ENCODE assay signal across 11 cellular contexts in the genomic region with DNA sequence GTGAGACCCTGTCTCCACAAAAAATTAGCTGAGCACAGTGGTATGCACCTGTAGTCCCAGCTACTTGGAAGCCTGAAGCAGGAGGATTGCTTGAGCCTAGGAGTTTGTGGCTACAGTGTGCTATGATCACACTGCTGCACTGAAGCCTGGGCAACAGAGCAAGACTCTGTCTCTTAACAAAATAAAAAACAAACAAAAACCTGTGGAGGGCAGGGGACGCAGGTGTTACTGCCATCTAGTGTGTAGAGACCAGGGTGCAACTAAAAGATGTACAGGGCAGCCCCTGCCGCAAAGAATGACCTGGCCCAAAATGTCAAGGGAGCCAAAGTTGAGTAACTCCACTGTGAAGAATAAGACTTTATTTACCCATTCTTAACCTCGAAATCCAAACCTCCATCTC. TPM values are rescaled to one million over a fixed set of nuclear protein-coding genes. Genes with fewer than 3 reads are reported as not detected.
DNase-seq lines count a peak whose midpoint lies in the region; ATAC-seq, FAIRE-seq and TF ChIP-seq lines count a peak whose summit lies in the region.
"Had no signal": no experiment of that assay in that cellular context is flagged by ENCODE, and none has a peak within 500 bp of the region (broad histone marks: within the 10 kb centered on the region; RNA-seq: fewer than 3 reads in every experiment).

No MANE protein-coding gene starts in this region.

- WGBS in endodermal cell (ENCODE audit: insufficient coverage in 1 of 2, insufficient read length in 1 of 2), 2 experiments: 81% methylated on average over 3 of the region's 3 CpGs; no CpG with 5 or more reads in 1 of the 2 experiments
- WGBS in small intestine, 3 donors: 73 to 94% (median 82%) methylated on average over 3 of the region's 3 CpGs

- no peaks in the 10 kb centered on the region for H3K36me3 Mint-ChIP-seq in activated naive CD4-positive, alpha-beta T cell treated with anti-CD3 and anti-CD28 coated beads for 36 hours (ENCODE audit: low read depth)
- no peaks in the 10 kb centered on the region for H3K36me3 Mint-ChIP-seq in endodermal cell (ENCODE audit: low read depth)

- ATAC-seq in GM19467 (IDR thresholded peaks at IDR 0.05; ENCODE audit: unreplicated experiment): no peak
- no peak for ATAC-seq in GM21576 (IDR thresholded peaks at IDR 0.05; ENCODE audit: unreplicated experiment)
- no peak for ATAC-seq in GM18505 (IDR thresholded peaks at IDR 0.05; ENCODE audit: unreplicated experiment)

- no peak overlapping the region for H3K27ac Mint-ChIP-seq in activated naive CD4-positive, alpha-beta T cell treated with anti-CD3 and anti-CD28 coated beads for 36 hours
- no peak overlapping the region for H3K27ac Mint-ChIP-seq in endodermal cell

- CTCF ChIA-PET in activated naive CD4-positive, alpha-beta T cell treated with anti-CD3 and anti-CD28 coated beads for 36 hours (lab: Charles Lee): interaction anchor here (1.6 kb wide), 1 partner anchor 317 kb away, joined by 4 read pairs; no protein-coding TSS in a partner anchor

- H3K9me3 Mint-ChIP-seq in activated naive CD4-positive, alpha-beta T cell treated with anti-CD3 and anti-CD28 coated beads for 36 hours: peaks cover 3% of the 10 kb centered on the region
- H3K9me3 Mint-ChIP-seq in endodermal cell: peaks cover 3% of the 10 kb centered on the region

- no peaks in the 10 kb centered on the region for H3K27me3 Mint-ChIP-seq in activated naive CD4-positive, alpha-beta T cell treated with anti-CD3 and anti-CD28 coated beads for 36 hours (ENCODE audit: low read depth)
- H3K27me3 Mint-ChIP-seq in endodermal cell (ENCODE audit: insufficient read depth): no peaks in the 10 kb centered on the region

- TF ChIP-seq CTCF in endodermal cell (conservative IDR thresholded peaks at IDR 0.05): peak; percentile 66

- no peak overlapping the region for H3K4me3 ChIP-seq in endodermal cell (ENCODE audit: low read length)
- H3K4me3 ChIP-seq in small intestine (ENCODE audit: low read depth in 1 of 2, low read length in 2 of 2): no peak overlapping the region

- no peak for TF ChIP-seq POLR2A in GM18505 (IDR thresholded peaks at IDR 0.05; ENCODE audit: borderline replicate concordance, extremely low read depth, insufficient read depth, insufficient read length)

- no peak overlapping the region for H3K4me3 Mint-ChIP-seq in activated naive CD4-positive, alpha-beta T cell treated with anti-CD3 and anti-CD28 coated beads for 36 hours
- H3K4me3 Mint-ChIP-seq in endodermal cell: no peak overlapping the region

- H3K4me1 Mint-ChIP-seq in activated naive CD4-positive, alpha-beta T cell treated with anti-CD3 and anti-CD28 coated beads for 36 hours (ENCODE audit: low read depth): no peaks in the 10 kb centered on the region
- no peaks in the 10 kb centered on the region for H3K4me1 Mint-ChIP-seq in endodermal cell

- H3K4me1 ChIP-seq in endodermal cell (ENCODE audit: control insufficient read depth, insufficient read depth, low read length) (no peaks in the 10 kb centered on the region), small intestine (ENCODE audit: control insufficient read depth in 2 of 2, insufficient read depth in 1 of 2, low read depth in 1 of 2, low read length in 1 of 2) (no peaks in the 10 kb centered on the region)
- H3K4me1 ChIP-seq: parathyroid adenoma had no signal

- DNase-seq in activated naive CD4-positive, alpha-beta T cell treated with anti-CD3 and anti-CD28 coated beads for 36 hours: peak; percentile 7
- DNase-seq in activated naive CD4-positive, alpha-beta T cell treated with anti-CD3 and anti-CD28 coated beads, Interleukin-2, amount 50 U/mL, for 16 hours: no peak
- DNase-seq in NCI-H748 treated with DMSO at 0.1 percent for 48 hours (lab: John Stamatoyannopoulos, UW) (peak; percentile 11), endodermal cell (peak; percentile 59), small intestine (peak; percentile 5)
- DNase-seq: NCI-H446, T-helper 9 cell had no signal

- H3K9me3 ChIP-seq in endodermal cell (ENCODE audit: control insufficient read depth, low read length) (no peaks in the 10 kb centered on the region), small intestine (ENCODE audit: control insufficient read depth, low read depth) (no peaks in the 10 kb centered on the region)

- H3K27me3 ChIP-seq in endodermal cell (ENCODE audit: control insufficient read depth, insufficient read depth, low read length, poor library complexity, severe bottlenecking): no peaks in the 10 kb centered on the region
- no peaks in the 10 kb centered on the region for H3K27me3 ChIP-seq in small intestine (ENCODE audit: control insufficient read depth in 2 of 2, insufficient read depth in 2 of 2, low read length in 2 of 2)

- no peak for FAIRE-seq in small intestine (lab: Jason Lieb, UNC)

- H3K27ac ChIP-seq in endodermal cell (ENCODE audit: low read depth, low read length): no peak overlapping the region
- H3K27ac ChIP-seq in small intestine (ENCODE audit: low read depth in 1 of 2, low read length in 1 of 2): no peak overlapping the region
- H3K27ac ChIP-seq: parathyroid adenoma had no signal

- H3K36me3 ChIP-seq in endodermal cell (ENCODE audit: control insufficient read depth, insufficient read depth, low read length) (no peaks in the 10 kb centered on the region), small intestine (ENCODE audit: control insufficient read depth in 2 of 2, insufficient read depth in 2 of 2, low read length in 2 of 2) (no peaks in the 10 kb centered on the region)

- intact Hi-C loops in activated naive CD4-positive, alpha-beta T cell treated with anti-CD3 and anti-CD28 coated beads for 36 hours (cut with micrococcal nuclease): no loop called here

- no peak overlapping the region for H3K9ac ChIP-seq in endodermal cell (ENCODE audit: extremely low read depth, low read length, poor library complexity, severe bottlenecking)
- H3K9ac ChIP-seq: parathyroid adenoma had no signal

RNA-seq across cellular contexts. Expression of a gene that starts 27.1 kb away (rescaled TPM):
- total RNA-seq in activated naive CD4-positive, alpha-beta T cell treated with anti-CD3 and anti-CD28 coated beads for 36 hours: not detected
- not detected for total RNA-seq in endodermal cell
- 0.61 TPM for polyA plus RNA-seq in endodermal cell (2013, experiment 1 of 2)
- polyA plus RNA-seq in endodermal cell (2013, experiment 2 of 2): 0.21 TPM
- 1 to 10 TPM in 2 of 3 donors, under 1 TPM in 1; 0.22 to 2.8 (median 1.6) TPM for polyA plus RNA-seq in small intestine

RNA-seq across cellular contexts. Expression of a gene that starts 30.9 kb away (rescaled TPM):
- total RNA-seq in activated naive CD4-positive, alpha-beta T cell treated with anti-CD3 and anti-CD28 coated beads for 36 hours: not detected
- not detected for total RNA-seq in endodermal cell
- not detected for polyA plus RNA-seq in endodermal cell (2013, experiment 1 of 2)
- not detected for polyA plus RNA-seq in endodermal cell (2013, experiment 2 of 2)
- polyA plus RNA-seq in small intestine: 1 to 10 TPM in 1 of 3 donors, under 1 TPM in 1, not detected in 1; 0.27 to 3.6 TPM

RNA-seq across cellular contexts. Expression of a gene that starts 50.8 kb away (rescaled TPM):
- not detected for total RNA-seq in activated naive CD4-positive, alpha-beta T cell treated with anti-CD3 and anti-CD28 coated beads for 36 hours
- not detected for total RNA-seq in endodermal cell
- polyA plus RNA-seq in endodermal cell (2013, experiment 1 of 2): 0.93 TPM
- 1.2 TPM for polyA plus RNA-seq in endodermal cell (2013, experiment 2 of 2)
- 1 to 10 TPM in 2 of 3 donors, not detected in 1; 1.1 to 6.7 TPM for polyA plus RNA-seq in small intestine
